In the genomic region with DNA sequence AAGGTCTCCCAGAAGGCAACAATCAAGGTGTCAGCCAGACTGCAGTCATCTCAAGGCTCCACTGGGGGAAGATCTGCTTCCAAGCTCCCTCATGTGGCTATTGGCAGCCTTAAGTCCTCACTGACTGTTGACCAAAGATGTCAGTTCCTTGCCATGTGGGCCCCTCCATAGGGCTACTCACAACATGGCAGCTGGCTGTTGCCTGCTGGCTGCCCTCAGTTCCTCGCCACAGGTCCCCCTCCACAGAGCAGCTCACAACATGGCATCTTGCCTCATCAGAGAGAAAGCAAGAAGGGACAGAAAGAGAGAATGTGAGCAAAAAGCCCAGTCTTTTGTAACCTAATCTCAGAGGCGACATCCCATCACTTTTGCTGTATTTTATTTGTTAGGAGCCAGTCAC, we compare ENCODE assay signal across 27 cellular contexts. TPM values are rescaled to one million over a fixed set of nuclear protein-coding genes. Genes with fewer than 3 reads are reported as not detected.
"Had no signal": no experiment of that assay in that cellular context is flagged by ENCODE, and none has a peak within 500 bp of the region (broad histone marks: within the 10 kb centered on the region; RNA-seq: fewer than 3 reads in every experiment).

No MANE protein-coding gene starts in this region.

- H3K4me1 Mint-ChIP-seq: stimulated activated memory B cell treated with anti-CD40 and anti-IgM and Interleukin-4, amounts not matched to agents 10 μg/mL and 1 μg/mL and 100 μg/mL, for 72 hours had no signal

- H3K9me3 ChIP-seq: colonic mucosa, esophagus muscularis mucosa, gastroesophageal sphincter, prostate gland, right atrium auricular region, sigmoid colon, testis, tibial artery had no signal

- DNase-seq: colonic mucosa; effector CD8-positive, alpha-beta T cell; foreskin keratinocyte; heart left ventricle; left cardiac atrium; left lung; mesenchymal stem cell; midbrain; naive thymus-derived CD4-positive, alpha-beta T cell; nucleus accumbens; sigmoid colon; stimulated activated CD4-positive, alpha-beta T cell treated with anti-CD3 and anti-CD28 coated beads, Interleukin-4, amount 100 ng/mL, for 4 hours; stimulated activated naive CD8-positive, alpha-beta T cell treated with anti-CD3 and anti-CD28 coated beads, Interleukin-15, Interleukin-2, amounts not matched to agents 100 U/mL and 50 U/mL, for 24 hours; substantia nigra; testis; tibial artery had no signal

- H3K4me3 ChIP-seq: colonic mucosa, esophagus muscularis mucosa, gastroesophageal sphincter, heart left ventricle, hepatocyte, left lung, neural progenitor cell, prostate gland, right atrium auricular region, sigmoid colon, testis, tibial artery had no signal

- H3K4me3 Mint-ChIP-seq: dendritic cell treated with granulocyte-macrophage colony-stimulating factor and Interleukin-4, amounts not matched to agents 40 ng/mL and 50 ng/mL, for 4 days; naive thymus-derived CD4-positive, alpha-beta T cell; nephron; neural progenitor cell; stimulated activated memory B cell treated with anti-CD40 and anti-IgM and Interleukin-4, amounts not matched to agents 10 μg/mL and 1 μg/mL and 100 μg/mL, for 72 hours; type B pancreatic cell had no signal

- H3K9me3 Mint-ChIP-seq: dendritic cell treated with granulocyte-macrophage colony-stimulating factor and Interleukin-4, amounts not matched to agents 40 ng/mL and 50 ng/mL, for 4 days had no signal

- H3K36me3 Mint-ChIP-seq: neural progenitor cell; stimulated activated memory B cell treated with anti-CD40 and anti-IgM and Interleukin-4, amounts not matched to agents 10 μg/mL and 1 μg/mL and 100 μg/mL, for 72 hours had no signal

- ATAC-seq: foreskin keratinocyte; gastroesophageal sphincter; heart left ventricle; left cardiac atrium; left lung; naive thymus-derived CD4-positive, alpha-beta T cell; stimulated activated memory B cell treated with anti-CD40 and anti-IgM and Interleukin-4, amounts not matched to agents 10 μg/mL and 1 μg/mL and 100 μg/mL, for 72 hours; stimulated activated naive CD8-positive, alpha-beta T cell treated with anti-CD3 and anti-CD28 coated beads, Interleukin-15, Interleukin-2, amounts not matched to agents 100 U/mL and 50 U/mL, for 24 hours had no signal

- H3K27ac ChIP-seq: colonic mucosa, esophagus muscularis mucosa, foreskin keratinocyte, gastroesophageal sphincter, heart left ventricle, hepatocyte, left lung, neural progenitor cell, prostate gland, right atrium auricular region, sigmoid colon, testis, tibial artery had no signal

- H3K4me1 ChIP-seq: colonic mucosa, foreskin keratinocyte, left lung, neural progenitor cell, prostate gland had no signal

- H3K4me2 ChIP-seq: hepatocyte, neural progenitor cell had no signal

- H3K27me3 Mint-ChIP-seq: stimulated activated memory B cell treated with anti-CD40 and anti-IgM and Interleukin-4, amounts not matched to agents 10 μg/mL and 1 μg/mL and 100 μg/mL, for 72 hours; type B pancreatic cell had no signal

- H3K27ac Mint-ChIP-seq: dendritic cell treated with granulocyte-macrophage colony-stimulating factor and Interleukin-4, amounts not matched to agents 40 ng/mL and 50 ng/mL, for 4 days; naive thymus-derived CD4-positive, alpha-beta T cell; nephron; neural progenitor cell; stimulated activated memory B cell treated with anti-CD40 and anti-IgM and Interleukin-4, amounts not matched to agents 10 μg/mL and 1 μg/mL and 100 μg/mL, for 72 hours; type B pancreatic cell had no signal

- H2AFZ ChIP-seq: hepatocyte, neural progenitor cell had no signal

- H3K9ac ChIP-seq: neural progenitor cell had no signal

- H3K36me3 ChIP-seq: colonic mucosa, esophagus muscularis mucosa, gastroesophageal sphincter, heart left ventricle, left lung, neural progenitor cell, prostate gland, right atrium auricular region, sigmoid colon, tibial artery had no signal

- H3K27me3 ChIP-seq: colonic mucosa, esophagus muscularis mucosa, foreskin keratinocyte, gastroesophageal sphincter, heart left ventricle, hepatocyte, left lung, neural progenitor cell, right atrium auricular region, sigmoid colon, testis, tibial artery had no signal

RNA-seq across cellular contexts. Expression of a gene that starts 34.4 kb away (rescaled TPM):
- polyA plus RNA-seq: endothelial cell of umbilical vein had no signal
